21 cellular contexts compared by ENCODE assay signal in the genomic region with DNA sequence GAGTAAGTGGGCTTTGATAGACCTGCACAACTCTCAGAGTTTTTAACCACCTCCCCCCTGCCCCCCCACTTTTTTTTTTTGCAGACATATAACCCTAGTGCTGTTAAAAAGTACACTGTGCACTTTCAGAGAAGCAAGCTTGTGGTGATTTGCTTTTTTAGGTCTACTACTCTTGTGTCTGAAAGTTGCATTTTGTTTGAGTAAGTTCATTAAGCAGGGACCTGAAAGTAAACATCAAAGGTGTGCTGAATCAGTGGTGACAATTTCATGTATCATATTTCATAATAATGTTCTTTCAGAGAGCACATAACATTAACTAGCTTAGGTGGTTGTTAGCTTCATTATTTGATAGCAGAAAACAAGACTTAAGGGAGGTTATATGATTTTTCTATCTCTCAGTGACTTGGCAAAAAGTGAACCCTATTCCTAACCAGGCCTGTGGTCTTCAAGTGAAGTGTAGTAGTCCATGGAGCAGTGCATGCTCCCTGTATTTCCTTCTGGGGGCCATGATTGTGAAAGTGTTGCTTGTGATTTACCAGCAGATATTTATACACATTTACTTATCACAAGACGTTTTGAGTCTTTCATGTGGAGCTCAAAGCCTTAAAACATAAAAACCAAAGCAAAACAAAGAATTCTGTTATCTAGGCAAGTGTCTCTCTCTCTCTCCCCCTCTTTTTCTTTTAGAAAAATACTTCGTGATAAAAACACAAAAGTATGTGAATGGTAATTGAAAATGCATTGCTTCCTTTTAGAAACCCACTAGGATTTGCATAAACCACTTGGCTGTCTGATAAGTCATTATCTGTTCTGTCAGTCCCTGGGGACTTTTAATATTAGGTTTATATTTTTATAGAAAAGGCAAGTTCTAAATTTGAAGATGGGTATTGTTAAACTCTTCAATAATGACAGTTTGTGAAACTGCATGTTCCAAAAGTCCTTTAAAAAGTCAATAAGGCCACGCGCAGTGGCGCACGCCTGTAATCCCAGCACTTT. TPM values are rescaled to one million over a fixed set of nuclear protein-coding genes. Genes with fewer than 3 reads are reported as not detected.
DNase-seq lines count a peak whose midpoint lies in the region; ATAC-seq and TF ChIP-seq lines count a peak whose summit lies in the region.
"Had no signal": no experiment of that assay in that cellular context is flagged by ENCODE, and none has a peak within 500 bp of the region (broad histone marks: within the 10 kb centered on the region; RNA-seq: fewer than 3 reads in every experiment).

No MANE protein-coding gene starts in this region.

- WGBS in mammary epithelial cell (ENCODE audit: low coverage, missing lambda C conversion rate): 72% methylated on average over 6 of the region's 6 CpGs

- no peaks in the 10 kb centered on the region for H3K79me2 ChIP-seq in mammary epithelial cell (ENCODE audit: insufficient read depth, low read length)

- no peak overlapping the region for H3K27ac ChIP-seq in mammary epithelial cell (ENCODE audit: insufficient read depth, low read depth, low read length)
- H3K27ac ChIP-seq: body of pancreas, right atrium auricular region had no signal

- ATAC-seq in GM19351 (IDR thresholded peaks at IDR 0.05; ENCODE audit: unreplicated experiment): peak; percentile 61
- peak; percentile 70 for ATAC-seq in HG02852 (IDR thresholded peaks at IDR 0.05; ENCODE audit: unreplicated experiment)
- peak; percentile 78 for ATAC-seq in HG03571 (IDR thresholded peaks at IDR 0.05; ENCODE audit: unreplicated experiment)
- ATAC-seq in HG03175 (IDR thresholded peaks at IDR 0.05; ENCODE audit: unreplicated experiment): no peak
- ATAC-seq: activated CD4-positive, CD25-positive, alpha-beta regulatory T cell treated with anti-CD3 and anti-CD28 coated beads, Interleukin-2, amount 50 U/mL, for 24 hours; body of pancreas; T-helper 17 cell had no signal

- H3K4me1 ChIP-seq in mammary epithelial cell (ENCODE audit: insufficient read depth, low read length): no peaks in the 10 kb centered on the region
- H3K4me1 ChIP-seq: right atrium auricular region had no signal

- in situ Hi-C loops in GM13977 (cut with MboI; ENCODE audit: low pct_unique_long_range_greater_than_20kb, low sequenced_read_pairs, unreplicated experiment) (no loop called here), mammary epithelial cell (cut with MboI; ENCODE audit: low sequenced_read_pairs in 2 of 2) (no loop called here)

- H3K4me2 ChIP-seq in mammary epithelial cell (ENCODE audit: insufficient read depth, low read depth, low read length): no peak overlapping the region

- H3K27me3 ChIP-seq in mammary epithelial cell (ENCODE audit: insufficient read depth, low read length): no peaks in the 10 kb centered on the region
- H3K27me3 ChIP-seq: body of pancreas, right atrium auricular region had no signal

- no peaks in the 10 kb centered on the region for H3K9me3 ChIP-seq in mammary epithelial cell (replicated peaks; ENCODE audit: insufficient read depth, low read length)
- H3K9me3 ChIP-seq: body of pancreas, right atrium auricular region had no signal

- dilution Hi-C loops in mammary epithelial cell (cut with HindIII; ENCODE audit: low sequenced_read_pairs): loop anchor here (5.0 kb wide), 1 partner anchor 67 kb away; no protein-coding TSS in a partner anchor

- no peaks in the 10 kb centered on the region for H4K20me1 ChIP-seq in mammary epithelial cell (ENCODE audit: insufficient read depth, low read length)

- H3K4me3 ChIP-seq in mammary epithelial cell (replicated peaks in 1 of 3; ENCODE audit: insufficient read depth in 1 of 3, low read depth in 2 of 3, low read length in 3 of 3): no peak overlapping the region
- H3K4me3 ChIP-seq: body of pancreas, right atrium auricular region had no signal

- no peaks in the 10 kb centered on the region for H3K36me3 ChIP-seq in mammary epithelial cell (ENCODE audit: insufficient read depth, low read length)
- H3K36me3 ChIP-seq: right atrium auricular region had no signal

- no peak for TF ChIP-seq CTCF in GM13977 (IDR thresholded peaks at IDR 0.05; ENCODE audit: extremely low read depth, insufficient read depth, missing control alignments)
- no peak for TF ChIP-seq CTCF in mammary epithelial cell (conservative IDR thresholded peaks at IDR 0.05 in 1 of 2, IDR thresholded peaks at IDR 0.05 in 1 of 2; ENCODE audit: extremely low read depth in 1 of 2, insufficient read depth in 1 of 2, low read depth in 1 of 2, low read length in 2 of 2)

- BruUV-seq in mammary epithelial cell (replicated peaks; lab: Mats Ljungman, UMichigan): no TSS peak

- no peak overlapping the region for H2AFZ ChIP-seq in mammary epithelial cell (ENCODE audit: low read depth, low read length)

- intact Hi-C loops in mammary epithelial cell (cut with micrococcal nuclease): no loop called here

- CTCF ChIA-PET in mammary epithelial cell (lab: Charles Lee; ENCODE audit: low non-redundant PET): no interaction called here

- DNase-seq in GM13977 (ENCODE audit: low spot score) (peak; percentile 9), mammary epithelial cell (no peak), NCI-H187 treated with DMSO at 0.1 percent for 48 hours (lab: John Stamatoyannopoulos, UW) (no peak)
- no peak for DNase-seq in stimulated activated CD4-positive, alpha-beta T cell treated with anti-CD3 and anti-CD28 coated beads, Interleukin-2, amount 100 ng/mL, for 24 hours
- DNase-seq: ACHN; activated CD8-positive, alpha-beta memory T cell treated with anti-CD3 and anti-CD28 coated beads, Interleukin-2, amount 50 U/mL, for 4 hours; activated naive CD4-positive, alpha-beta T cell treated with anti-CD3 and anti-CD28 coated beads, Interleukin-2, amount 50 U/mL, for 16 hours; body of pancreas; islet precursor cell; NCI-H2081 treated with DMSO at 0.1 percent for 48 hours; NCI-H82; T-helper 17 cell had no signal

- no peak overlapping the region for H3K9ac ChIP-seq in mammary epithelial cell (ENCODE audit: insufficient read depth, low read length)

RNA-seq across cellular contexts. Expression of a gene that starts 7.5 kb away (rescaled TPM):
- total RNA-seq in mammary epithelial cell: not detected
- polyA plus RNA-seq in mammary epithelial cell: not detected
- not detected for polyA minus RNA-seq in mammary epithelial cell
- total RNA-seq: body of pancreas, epithelial cell of proximal tubule, M059J, right atrium auricular region, T-helper 17 cell, temporal lobe had no signal

RNA-seq across cellular contexts. Expression of a gene that starts 11.2 kb away (rescaled TPM):
- total RNA-seq in mammary epithelial cell: 1 to 10 TPM; 9.0 to 9.3 TPM
- 11.3 TPM for polyA plus RNA-seq in mammary epithelial cell
- 12.7 TPM for polyA minus RNA-seq in mammary epithelial cell

RNA-seq across cellular contexts. Expression of a gene that starts 37.7 kb away (rescaled TPM):
- 1 to 10 TPM in 1 of 2 donors, under 1 TPM in 1; 0.64 to 1.0 TPM for total RNA-seq in mammary epithelial cell
- polyA plus RNA-seq in mammary epithelial cell: 0.16 TPM
- not detected for polyA minus RNA-seq in mammary epithelial cell
